In genomic region chr6:121760191-121760590, GRCh38 we compare ENCODE assay signal across 25 cellular contexts.
"Had no signal": no experiment of that assay in that cellular context is flagged by ENCODE, and none has a peak within 500 bp of the region (broad histone marks: within the 10 kb centered on the region; RNA-seq: fewer than 3 reads in every experiment).

No MANE protein-coding gene starts in this region.

- H3K36me3 ChIP-seq: brain microvascular endothelial cell had no signal

- H3K27me3 Mint-ChIP-seq: activated CD4-positive, alpha-beta memory T cell treated with anti-CD3 and anti-CD28 coated beads, Interleukin-2, amount 10 ng/mL, durations not matched to agents 7 days and 5 days; activated CD4-positive, alpha-beta T cell treated with anti-CD3 and anti-CD28 coated beads for 36 hours; activated naive CD8-positive, alpha-beta T cell treated with anti-CD3 and anti-CD28 coated beads for 36 hours; IgD-negative memory B cell; T-cell had no signal

- H3K27me3 ChIP-seq: brain microvascular endothelial cell had no signal

- H3K27ac Mint-ChIP-seq: activated CD4-positive, alpha-beta memory T cell treated with anti-CD3 and anti-CD28 coated beads, Interleukin-2, amount 10 ng/mL, durations not matched to agents 7 days and 5 days; activated CD4-positive, alpha-beta T cell treated with anti-CD3 and anti-CD28 coated beads for 36 hours; activated naive CD4-positive, alpha-beta T cell treated with anti-CD3 and anti-CD28 coated beads, Interleukin-2, amount 10 ng/mL, durations not matched to agents 7 days and 5 days; activated naive CD8-positive, alpha-beta T cell treated with anti-CD3 and anti-CD28 coated beads for 36 hours; activated T-cell treated with anti-CD3 and anti-CD28 coated beads, Interleukin-2, amount 50 U/mL, for 72 hours; activated T-helper 2 cell treated with anti-CD3 and anti-CD28 coated beads, Interferon-gamma antibody, Interleukin-2, Interleukin-4, amounts not matched to agents 10 μg/mL and 5 μg/mL and 100 μg/mL, durations not matched to agents 14 hours and 24 hours and 36 hours; IgD-negative memory B cell; T-cell had no signal

- H3K36me3 Mint-ChIP-seq: IgD-negative memory B cell, T-cell had no signal

- FAIRE-seq: TTC549 had no signal

- H3K27ac ChIP-seq: brain microvascular endothelial cell, SK-N-MC had no signal

- H3K4me3 Mint-ChIP-seq: activated CD4-positive, alpha-beta memory T cell treated with anti-CD3 and anti-CD28 coated beads, Interleukin-2, amount 10 ng/mL, durations not matched to agents 7 days and 5 days; activated CD4-positive, alpha-beta T cell treated with anti-CD3 and anti-CD28 coated beads for 36 hours; activated naive CD4-positive, alpha-beta T cell treated with anti-CD3 and anti-CD28 coated beads, Interleukin-2, amount 10 ng/mL, durations not matched to agents 7 days and 5 days; activated naive CD8-positive, alpha-beta T cell treated with anti-CD3 and anti-CD28 coated beads for 36 hours; activated T-cell treated with anti-CD3 and anti-CD28 coated beads, Interleukin-2, amount 50 U/mL, for 72 hours; IgD-negative memory B cell; T-cell had no signal

- H3K4me3 ChIP-seq: SK-N-MC had no signal

- H3K4me1 Mint-ChIP-seq: activated CD4-positive, alpha-beta memory T cell treated with anti-CD3 and anti-CD28 coated beads, Interleukin-2, amount 10 ng/mL, durations not matched to agents 7 days and 5 days; activated CD4-positive, alpha-beta T cell treated with anti-CD3 and anti-CD28 coated beads for 36 hours; activated naive CD8-positive, alpha-beta T cell treated with anti-CD3 and anti-CD28 coated beads for 36 hours; IgD-negative memory B cell had no signal

- DNase-seq: activated CD4-positive, alpha-beta memory T cell treated with anti-CD3 and anti-CD28 coated beads, Interleukin-2, amount 10 ng/mL, durations not matched to agents 7 days and 5 days; activated CD4-positive, alpha-beta T cell treated with anti-CD3 and anti-CD28 coated beads for 36 hours; activated CD4-positive, alpha-beta T cell treated with anti-CD3 and anti-CD28 coated beads, Interleukin-2, amount 50 U/mL, for 1 hour; activated CD8-positive, alpha-beta memory T cell treated with anti-CD3 and anti-CD28 coated beads, Interleukin-2, amount 50 U/mL, for 4 hours; activated gamma-delta T cell treated with Interleukin-2 at 50 U/mL for 16 hours; activated naive CD4-positive, alpha-beta T cell treated with anti-CD3 and anti-CD28 coated beads, Interleukin-2, amount 10 ng/mL, durations not matched to agents 7 days and 5 days; activated naive CD8-positive, alpha-beta T cell treated with anti-CD3 and anti-CD28 coated beads for 36 hours; activated T-cell treated with anti-CD3 and anti-CD28 coated beads, Interleukin-2, amount 50 U/mL, for 72 hours; brain microvascular endothelial cell; KG1; NCI-H1092 treated with DMSO at 0.1 percent for 48 hours; NCI-H1417 treated with DMSO at 0.1 percent for 48 hours; NCI-H187; NCI-H2081; NCI-H524 treated with DMSO at 0.1 percent for 48 hours; NCI-H748 treated with DMSO at 0.1 percent for 48 hours; RPMI8226; T-cell; T-helper 2 cell; T1000 had no signal

- ATAC-seq: activated CD4-positive, alpha-beta T cell treated with anti-CD3 and anti-CD28 coated beads for 36 hours; activated T-cell treated with anti-CD3 and anti-CD28 coated beads, Interleukin-2, amount 50 U/mL, for 72 hours; Right ventricle myocardium inferior; T-cell had no signal
